1 cellular context compared by ENCODE assay signal in genomic region chr6:99334526-99335127, GRCh38.
TF ChIP-seq lines count a peak whose summit lies in the region.

No MANE protein-coding gene starts in this region.

TF ChIP-seq in HepG2, 621 proteins besides CTCF, POLR2A, EP300 and RAD21 (continued from another document):
- TF ChIP-seq AHDC1 (CRISPR knock-in tag; IDR thresholded peaks at IDR 0.05; ENCODE audit: borderline replicate concordance) (0 out of 2 replicates have a peak, but pooled peaks have one; percentile 19), FOXA1 (IDR thresholded peaks at IDR 0.05) (no peak), FOXA1 (CRISPR knock-in tag; IDR thresholded peaks at IDR 0.05) (no peak), ZGPAT (CRISPR knock-in tag; IDR thresholded peaks at IDR 0.05) (no peak), GATAD2A (CRISPR knock-in tag; IDR thresholded peaks at IDR 0.05) (no peak), MXD1 (CRISPR knock-in tag; IDR thresholded peaks at IDR 0.05) (no peak), ZNF790 (CRISPR knock-in tag; IDR thresholded peaks at IDR 0.05; ENCODE audit: borderline replicate concordance) (no peak)
